Comparison of ENCODE assay signal across 8 cellular contexts in genomic region chr5:96807099-96807654, GRCh38. TPM values are rescaled to one million over a fixed set of nuclear protein-coding genes. Genes with fewer than 3 reads are reported as not detected.
DNase-seq lines count a peak whose midpoint lies in the region; ATAC-seq and TF ChIP-seq lines count a peak whose summit lies in the region.

No MANE protein-coding gene starts in this region.

- peak; percentile 5 for DNase-seq in NCI-H1694 treated with DMSO at 0.1 percent for 48 hours (lab: John Stamatoyannopoulos, UW)
- DNase-seq in NCI-H1694 (lab: John Stamatoyannopoulos, UW): no peak
- DNase-seq in HuH-7 (ENCODE audit: low spot score): peak; percentile 43
- DNase-seq in SHP77 (lab: John Stamatoyannopoulos, UW): peak; percentile 52 to 79
- DNase-seq in iPS DF 6.9 (ENCODE audit: low read depth, low spot score): no peak
- DNase-seq in putamen (ENCODE audit: low spot score): peak; percentile 83

- H3K36me3 ChIP-seq in iPS DF 6.9 (ENCODE audit: control insufficient read depth, insufficient read depth, low read length): no peaks in the 10 kb centered on the region

- H3K4me1 Mint-ChIP-seq in brain: peaks cover 29% of the 10 kb centered on the region

- H3K9me3 Mint-ChIP-seq in brain: peaks cover 0 to 2% (median 0%) of the 10 kb centered on the region in 5 experiments

- peak; percentile 39 for ATAC-seq in GM21619 (IDR thresholded peaks at IDR 0.05; ENCODE audit: unreplicated experiment)

- no CpG with 5 or more reads among the region's 36 CpGs for WGBS in iPS DF 6.9 (ENCODE audit: insufficient coverage, insufficient read length)

- TF ChIP-seq CTCF in brain (conservative IDR thresholded peaks at IDR 0.05): no peak

- peaks cover 1% of the 10 kb centered on the region; the same call in 1 of the 2 replicates for H3K4me1 ChIP-seq in iPS DF 6.9 (ENCODE audit: control insufficient read depth, insufficient read depth, low read length)

- H3K27me3 ChIP-seq in iPS DF 6.9 (ENCODE audit: control insufficient read depth, insufficient read depth, low read length): no peaks in the 10 kb centered on the region

- peak overlapping the region; percentile 86 to 95 (median 93) for H3K27ac Mint-ChIP-seq in brain

- peaks cover 11% of the 10 kb centered on the region for H3K36me3 Mint-ChIP-seq in brain

- peak overlapping the region; percentile 86 to 99 (median 89) for H3K4me3 Mint-ChIP-seq in brain

- no peaks in the 10 kb centered on the region for H3K9me3 ChIP-seq in iPS DF 6.9 (ENCODE audit: control insufficient read depth, insufficient read depth, low read length)

- H3K4me3 ChIP-seq in iPS DF 6.9 (ENCODE audit: low read length): peak overlapping the region; percentile 95; the same call in 1 of the 2 replicates

- peaks cover 4% of the 10 kb centered on the region for H3K27me3 Mint-ChIP-seq in brain

- H3K27ac ChIP-seq in iPS DF 6.9 (ENCODE audit: low read length): no peak overlapping the region

RNA-seq across cellular contexts. Expression of gene ERAP1, which starts 0.6 kb away (rescaled TPM):
- 7.2 TPM for polyA plus RNA-seq in brain (ENCODE audit: insufficient read depth, low read depth, low replicate concordance)

Comparison
In these comparisons a context has a peak if more than half of its experiments do, and no peak if none do; other contexts are left out.
1. DNase-seq: peak in NCI-H1694 treated with DMSO at 0.1 percent for 48 hours (single experiment), HuH-7 (single experiment), SHP77 (2 of 2) and putamen (single experiment); none in NCI-H1694 (single experiment) and iPS DF 6.9 (single experiment).